Comparison of ENCODE assay signal across 9 cellular contexts in genomic region chr10:123147635-123148413, GRCh38. TPM values are rescaled to one million over a fixed set of nuclear protein-coding genes. Genes with fewer than 3 reads are reported as not detected.
A peak's percentile ranks its signal among the peaks of the same experiment; 100 is the strongest.
DNase-seq lines count a peak whose midpoint lies in the region; ATAC-seq, FAIRE-seq and TF ChIP-seq lines count a peak whose summit lies in the region.
"Had no signal": no experiment of that assay in that cellular context is flagged by ENCODE, and none has a peak within 500 bp of the region (broad histone marks: within the 10 kb centered on the region; RNA-seq: fewer than 3 reads in every experiment).

Gene HMX2, plus strand, starts transcription at chr10:123148136. Its CDS starts 243 bp downstream, at chr10:123148379.

- FAIRE-seq in HepG2 (lab: Jason Lieb, UNC), result no peak

- WGBS in HepG2 (ENCODE audit: low lambda C conversion rate), result 6% methylated on average over 7 of the region's 64 CpGs
- 0% methylated on average over 4 of the region's 64 CpGs for WGBS in right lobe of liver (ENCODE audit: insufficient coverage, low coverage, low lambda C conversion rate, missing lambda C conversion rate)
- 0 to 2% methylated on average over 3 to 21 of the region's 64 CpGs for WGBS in upper lobe of left lung, 2 donors

- H3K79me2 ChIP-seq in HepG2 (ENCODE audit: insufficient read depth, low read length), result no peaks in the 10 kb centered on the region

- POLR2A ChIA-PET in HepG2 (lab: Yijun Ruan, JAX), result no interaction called here

- peak within 1 kb of the TSS; percentile 63 for H3K4me2 ChIP-seq in HepG2 (ENCODE audit: low read depth, low read length)

- H3K27me3 ChIP-seq in HepG2 (ENCODE audit: control insufficient read depth in 1 of 2, insufficient read depth in 2 of 2, low read length in 2 of 2), result peaks cover 37 to 98% of the 10 kb centered on the region in 2 experiments
- H3K27me3 ChIP-seq in right lobe of liver, result peaks cover 41 to 68% of the 10 kb centered on the region in 2 donors
- H3K27me3 ChIP-seq in upper lobe of left lung, result peaks cover 2 to 88% (median 61%) of the 10 kb centered on the region in 4 donors

- TF ChIP-seq POLR2A in HepG2 (IDR thresholded peaks at IDR 0.05; ENCODE audit: insufficient read depth in 1 of 2, low read depth in 2 of 2, low read length in 2 of 2) (no peak), right lobe of liver (IDR thresholded peaks at IDR 0.05) (no peak), upper lobe of left lung (IDR thresholded peaks at IDR 0.05) (no peak)

- intact Hi-C loops in HepG2 (cut with micrococcal nuclease; ENCODE audit: unreplicated experiment) (no loop called here), right lobe of liver (cut with DNase I) (loop anchor here in 1 of 2 donors (10.0 kb wide), 1 partner anchor 237 kb away; no protein-coding TSS in a partner anchor)

- H4K20me1 ChIP-seq in HepG2 (ENCODE audit: insufficient read depth, low read length), result 0 out of 2 replicates have a peak, but pooled peaks cover 2% of the 10 kb centered on the region

- H3K9me3 ChIP-seq in HepG2 (ENCODE audit: low read length) (no peaks in the 10 kb centered on the region), right lobe of liver (no peaks in the 10 kb centered on the region), upper lobe of left lung (no peaks in the 10 kb centered on the region)

- no peak for TF ChIP-seq RAD21 in HepG2 (CRISPR knock-in tag; IDR thresholded peaks at IDR 0.05)

- TF ChIP-seq CTCF in HepG2 (CRISPR knock-in tag; IDR thresholded peaks at IDR 0.05) (peak; percentile 24; the same call in 1 of the 2 replicates), right lobe of liver (IDR thresholded peaks at IDR 0.05) (no peak), epithelial cell of proximal tubule (conservative IDR thresholded peaks at IDR 0.05; ENCODE audit: low read depth, low read length) (no peak), upper lobe of left lung (IDR thresholded peaks at IDR 0.05) (no peak)

- no peak within 1 kb of the TSS for H3K9ac ChIP-seq in HepG2 (ENCODE audit: insufficient read depth, low read depth, low read length)

- H3K4me3 ChIP-seq in HepG2 (replicated peaks in 1 of 3; ENCODE audit: insufficient read depth in 1 of 3, low read depth in 2 of 3, low read length in 3 of 3) (peak within 1 kb of the TSS; percentile 28 to 56 (median 40); a peak in 5 of 6 replicates), right lobe of liver (no peak within 1 kb of the TSS), epithelial cell of proximal tubule (ENCODE audit: low read depth, low read length) (peak within 1 kb of the TSS; percentile 2), upper lobe of left lung (peak within 1 kb of the TSS in 3 of 4 donors; percentile 2 to 23 (median 12))

- in situ Hi-C loops in HepG2 (cut with HindIII; ENCODE audit: extremely low pct_ligation_motif_present, low pct_unique_long_range_greater_than_20kb), result no loop called here
- in situ Hi-C loops in G401 (cut with HindIII; ENCODE audit: low sequenced_read_pairs), result no loop called here

- TF ChIP-seq EP300 in HepG2 (IDR thresholded peaks at IDR 0.05; ENCODE audit: low read depth in 2 of 2, low read length in 2 of 2) (no peak), HepG2 (CRISPR knock-in tag; IDR thresholded peaks at IDR 0.05; ENCODE audit: borderline replicate concordance) (no peak), upper lobe of left lung (IDR thresholded peaks at IDR 0.05) (no peak)

- H3K36me3 ChIP-seq in HepG2 (replicated peaks in 1 of 2; ENCODE audit: control insufficient read depth in 1 of 2, insufficient read depth in 2 of 2, low read length in 2 of 2), result no peaks in the 10 kb centered on the region
- H3K36me3 ChIP-seq in right lobe of liver, result no peaks in the 10 kb centered on the region
- no peaks in the 10 kb centered on the region for H3K36me3 ChIP-seq in upper lobe of left lung

- H3K27ac ChIP-seq in HepG2 (ENCODE audit: extremely low read length, insufficient read depth, low read length) (no peak within 1 kb of the TSS), right lobe of liver (no peak within 1 kb of the TSS), upper lobe of left lung (no peak within 1 kb of the TSS)

- peak; percentile 71 for ATAC-seq in HepG2
- ATAC-seq in right lobe of liver, result no peak
- ATAC-seq in upper lobe of left lung (ENCODE audit: low FRiP score in 2 of 2), result no peak
- no peak for ATAC-seq in HG02798 (IDR thresholded peaks at IDR 0.05; ENCODE audit: poor library complexity, unreplicated experiment)

- CTCF ChIA-PET in HepG2 (lab: Yijun Ruan, JAX; ENCODE audit: low intra/inter-chr PET ratio, low total read pairs), result no interaction called here

- no peak within 1 kb of the TSS for H2AFZ ChIP-seq in HepG2 (ENCODE audit: low read length)

- peaks cover 44% of the 10 kb centered on the region for H3K4me1 ChIP-seq in HepG2 (ENCODE audit: insufficient read depth, low read length)
- peaks cover 0 to 37% (median 4%) of the 10 kb centered on the region in 4 donors for H3K4me1 ChIP-seq in right lobe of liver
- peaks cover 38 to 70% (median 49%) of the 10 kb centered on the region in 4 donors for H3K4me1 ChIP-seq in upper lobe of left lung

- DNase-seq in HepG2 (ENCODE audit: low spot score), result peak; percentile 17
- DNase-seq in right lobe of liver, result no peak
- peak; percentile 20 for DNase-seq in NCI-H774 (lab: John Stamatoyannopoulos, UW)
- no peak for DNase-seq in epithelial cell of proximal tubule (ENCODE audit: low read depth)
- DNase-seq in upper lobe of left lung, result peak in 1 of 2 donors; percentile 85
- DNase-seq in amygdala (lab: John Stamatoyannopoulos, UW), result no peak
- DNase-seq in G401 (ENCODE audit: low spot score), result no peak

- no TSS peak for BruUV-seq in HepG2 (replicated peaks; lab: Mats Ljungman, UMichigan)

TF ChIP-seq in HepG2, 621 proteins besides CTCF, POLR2A, EP300 and RAD21 (continues in another document):
- TF ChIP-seq ZNF800 (CRISPR knock-in tag; IDR thresholded peaks at IDR 0.05) (peak; percentile 98), NFYB (CRISPR knock-in tag; IDR thresholded peaks at IDR 0.05) (peak; percentile 53; the same call in 1 of the 2 replicates)

RNA-seq across cellular contexts. Expression of gene HMX2, which starts in this region (rescaled TPM):
- total RNA-seq in HepG2 (2016; rRNA removed; fragmentation: Illumina TruSeq; extraction: Trizol), result not detected in 2 replicates
- not detected in 2 replicates for total RNA-seq in HepG2 (2016; cell fraction: cytosol; rRNA removed; fragmentation: Illumina TruSeq; extraction: Trizol; ENCODE audit: low read depth)
- not detected in 2 replicates for total RNA-seq in HepG2 (2016; cell fraction: insoluble cytoplasmic fraction; rRNA removed; fragmentation: Illumina TruSeq; extraction: Trizol)
- total RNA-seq in HepG2 (2016; cell fraction: membrane; rRNA removed; fragmentation: Illumina TruSeq; extraction: Trizol), result not detected in 2 replicates
- not detected in 2 replicates for total RNA-seq in HepG2 (2016; cell fraction: nucleus; rRNA removed; fragmentation: Illumina TruSeq; extraction: Trizol)
- polyA plus RNA-seq in HepG2 (2011; rRNA removed), result not detected in 2 replicates
- polyA plus RNA-seq in HepG2 (2011; cell fraction: cytosol; rRNA removed), result 0.04 TPM in 1 of 2 replicates, not detected in the other
- polyA plus RNA-seq in HepG2 (2011; cell fraction: nucleus; rRNA removed), result not detected in 2 replicates
- not detected in 2 replicates for polyA plus RNA-seq in HepG2 (2012)
- not detected in 2 replicates for polyA plus RNA-seq in HepG2 (2016; cell fraction: cytosol; fragmentation: Illumina TruSeq; extraction: Trizol; ENCODE audit: low read depth)
- not detected in 2 replicates for polyA plus RNA-seq in HepG2 (2016; cell fraction: insoluble cytoplasmic fraction; fragmentation: Illumina TruSeq; extraction: Trizol; ENCODE audit: low read depth)
- not detected in 2 replicates for polyA plus RNA-seq in HepG2 (2016; cell fraction: membrane; fragmentation: Illumina TruSeq; extraction: Trizol; ENCODE audit: low read depth)
- not detected in 2 replicates for polyA plus RNA-seq in HepG2 (2016; cell fraction: nucleus; fragmentation: Illumina TruSeq; extraction: Trizol; ENCODE audit: insufficient read depth, low read depth)
- polyA minus RNA-seq in HepG2 (2011; rRNA and poly(A)+ RNA removed; ENCODE audit: low replicate concordance), result 0.14 TPM in 1 of 2 replicates, not detected in the other
- not detected in 2 replicates for polyA minus RNA-seq in HepG2 (2011; cell fraction: cytosol; rRNA and poly(A)+ RNA removed)
- polyA minus RNA-seq in HepG2 (2011; cell fraction: nucleus; rRNA and poly(A)+ RNA removed), result not detected in 2 replicates
- total RNA-seq in right lobe of liver, result not detected
- total RNA-seq in epithelial cell of proximal tubule, result not detected in 2 replicates
- not detected for total RNA-seq in upper lobe of left lung
- not detected in 2 replicates for total RNA-seq in G401 (2014; rRNA removed; shearing (Covaris generic))
- total RNA-seq: renal cortical epithelial cell had no signal

Comparison
In these comparisons a context has a peak if more than half of its experiments do, and no peak if none do; other contexts are left out.
1. Peak in DNase-seq, ATAC-seq, H3K4me3 ChIP-seq and H3K4me2 ChIP-seq in HepG2; RNA of the gene not detected or under 1 TPM.
2. H3K4me3 ChIP-seq: peak in epithelial cell of proximal tubule (single experiment) and upper lobe of left lung (3 of 4); none in right lobe of liver (0 of 3).